Comparison of ENCODE assay signal across 8 cellular contexts in the genomic region with DNA sequence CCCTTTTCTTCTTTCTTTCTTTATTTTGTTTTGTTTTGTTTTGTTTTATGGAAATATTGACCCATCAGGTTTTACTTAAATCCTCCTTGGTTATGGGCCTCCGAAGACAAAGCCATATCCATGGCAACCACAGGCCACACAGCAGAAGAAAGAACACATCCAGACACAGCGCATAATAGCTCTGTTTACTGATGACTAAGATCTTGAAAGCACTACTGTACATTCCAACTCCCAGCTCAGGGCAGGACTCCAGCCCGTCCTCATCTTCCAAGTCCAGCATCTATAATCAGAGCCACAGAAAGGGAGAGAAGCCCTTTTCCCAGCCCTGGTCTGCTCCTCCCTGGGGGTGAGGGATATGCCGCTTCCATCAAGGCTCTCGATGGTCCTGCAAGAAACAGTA.
DNase-seq lines count a peak whose midpoint lies in the region; ATAC-seq and TF ChIP-seq lines count a peak whose summit lies in the region.

No MANE protein-coding gene starts in this region.

- peak; percentile 93 for DNase-seq in AG09309 (ENCODE audit: low read depth)
- DNase-seq in NCI-H226: peak; percentile 26
- DNase-seq in fibroblast of lung (ENCODE audit: low read depth in 2 of 2): peak; percentile 96 to 98
- no peak for DNase-seq in neuronal stem cell (ENCODE audit: low spot score)
- DNase-seq in stimulated activated CD8-positive, alpha-beta memory T cell treated with anti-CD3 and anti-CD28 coated beads, Interleukin-4, amount 100 ng/mL, for 48 hours: no peak
- DNase-seq in cerebellar nuclear complex (lab: John Stamatoyannopoulos, UW): no peak

- no peaks in the 10 kb centered on the region for H4K20me1 ChIP-seq in fibroblast of lung (ENCODE audit: control insufficient read depth, extremely low read depth, insufficient read depth, low read length)

- ATAC-seq in HG03045 (IDR thresholded peaks at IDR 0.05; ENCODE audit: unreplicated experiment): no peak
- ATAC-seq in GM19324 (IDR thresholded peaks at IDR 0.05; ENCODE audit: low FRiP score, unreplicated experiment): no peak

- H3K18ac ChIP-seq in neuronal stem cell (ENCODE audit: low read length): no peak overlapping the region

- H2BK120ac ChIP-seq in neuronal stem cell (ENCODE audit: low read depth, low read length): no peak overlapping the region

- H3K4me2 ChIP-seq in fibroblast of lung (ENCODE audit: extremely low read depth, insufficient read depth, low read length) (peak overlapping the region; percentile 78), neuronal stem cell (ENCODE audit: insufficient read depth, low read length, poor library complexity, severe bottlenecking) (no peak overlapping the region)

- H3K79me1 ChIP-seq in neuronal stem cell (ENCODE audit: low read depth, low read length): no peaks in the 10 kb centered on the region

- no peak overlapping the region for H4K8ac ChIP-seq in neuronal stem cell (ENCODE audit: low read depth, low read length)

- H3K79me2 ChIP-seq in fibroblast of lung (ENCODE audit: control insufficient read depth, insufficient read depth, low read length): no peaks in the 10 kb centered on the region

- no peak overlapping the region for H3K4ac ChIP-seq in neuronal stem cell (ENCODE audit: low read length)

- H3K4me3 ChIP-seq in AG09309 (ENCODE audit: control insufficient read depth, low read depth, low read length): no peak overlapping the region
- H3K4me3 ChIP-seq in fibroblast of lung (replicated peaks in 1 of 4; ENCODE audit: control extremely low read depth in 1 of 4, insufficient read depth in 1 of 4, low read depth in 3 of 4, low read length in 4 of 4): no peak overlapping the region
- H3K4me3 ChIP-seq in neuronal stem cell (ENCODE audit: low read length in 2 of 2): no peak overlapping the region

- no CpG with 5 or more reads among the region's 5 CpGs for WGBS in neuronal stem cell (ENCODE audit: extremely low coverage in 2 of 2, insufficient read length in 2 of 2, insufficient replicate concordance in 1 of 2), 2 donors

- no peak overlapping the region for H2BK15ac ChIP-seq in neuronal stem cell (ENCODE audit: low read length)

- H3K4me1 ChIP-seq in fibroblast of lung (ENCODE audit: control insufficient read depth, extremely low read depth, insufficient read depth, low read length): peaks cover 30% of the 10 kb centered on the region
- H3K4me1 ChIP-seq in neuronal stem cell (ENCODE audit: control insufficient read depth in 2 of 2, insufficient read depth in 1 of 2, low read depth in 1 of 2, low read length in 2 of 2): peaks cover 26 to 54% of the 10 kb centered on the region in 2 donors

- no peak overlapping the region for H2AK5ac ChIP-seq in neuronal stem cell (ENCODE audit: low read depth, low read length)

- peak overlapping the region; percentile 3 for H3K9ac ChIP-seq in fibroblast of lung (ENCODE audit: insufficient read depth, low read length)
- no peak overlapping the region for H3K9ac ChIP-seq in neuronal stem cell (ENCODE audit: low read depth, low read length, poor library complexity)

- no peak overlapping the region for H2BK12ac ChIP-seq in neuronal stem cell (ENCODE audit: low read length)

- peaks cover 2% of the 10 kb centered on the region for H3K27me3 ChIP-seq in fibroblast of lung (ENCODE audit: control insufficient read depth, insufficient read depth, low read length)
- no peaks in the 10 kb centered on the region for H3K27me3 ChIP-seq in neuronal stem cell (ENCODE audit: control insufficient read depth in 3 of 3, insufficient read depth in 3 of 3, low read depth in 1 of 3, low read length in 3 of 3)

- H3K27ac ChIP-seq in fibroblast of lung (ENCODE audit: insufficient read depth, low read length) (peak overlapping the region; percentile 88), neuronal stem cell (replicated peaks; ENCODE audit: low read length) (no peak overlapping the region)

- no peak overlapping the region for H4K91ac ChIP-seq in neuronal stem cell (ENCODE audit: low read depth, low read length, poor library complexity)

- H3K23ac ChIP-seq in neuronal stem cell (ENCODE audit: low read depth, low read length, poor library complexity): no peak overlapping the region

- no peaks in the 10 kb centered on the region for H3K9me3 ChIP-seq in fibroblast of lung (ENCODE audit: control insufficient read depth, insufficient read depth, low read depth, low read length)
- no peaks in the 10 kb centered on the region for H3K9me3 ChIP-seq in neuronal stem cell (replicated peaks in 1 of 2; ENCODE audit: control insufficient read depth in 2 of 2, insufficient read depth in 1 of 2, low read depth in 1 of 2, low read length in 2 of 2)

- H2AFZ ChIP-seq in fibroblast of lung (ENCODE audit: low read length) (no peak overlapping the region), neuronal stem cell (ENCODE audit: low read length) (peak overlapping the region; percentile 6)

- TF ChIP-seq CTCF in AG09309 (IDR thresholded peaks at IDR 0.05; ENCODE audit: control insufficient read depth, insufficient read depth, low read depth, low read length, missing control alignments): no peak
- no peak for TF ChIP-seq CTCF in fibroblast of lung (conservative IDR thresholded peaks at IDR 0.05 in 1 of 2, IDR thresholded peaks at IDR 0.05 in 1 of 2; ENCODE audit: low read depth in 1 of 2, low read length in 2 of 2)

- H3K36me3 ChIP-seq in fibroblast of lung (ENCODE audit: control insufficient read depth, insufficient read depth, low read length) (no peaks in the 10 kb centered on the region), neuronal stem cell (replicated peaks in 1 of 2; ENCODE audit: control insufficient read depth in 2 of 2, insufficient read depth in 2 of 2, low read length in 2 of 2) (no peaks in the 10 kb centered on the region)

- H2BK5ac ChIP-seq in neuronal stem cell (ENCODE audit: low read length): no peak overlapping the region

- H3K14ac ChIP-seq in neuronal stem cell (ENCODE audit: low read length): no peak overlapping the region

Comparison
In these comparisons a context has a peak if more than half of its experiments do, and no peak if none do; other contexts are left out.
1. DNase-seq: peak in AG09309 (single experiment), NCI-H226 (single experiment) and fibroblast of lung (2 of 2); none in neuronal stem cell (single experiment), stimulated activated CD8-positive, alpha-beta memory T cell treated with anti-CD3 and anti-CD28 coated beads, Interleukin-4, amount 100 ng/mL, for 48 hours (single experiment) and cerebellar nuclear complex (0 of 2).